Comparison of ENCODE assay signal across 18 cellular contexts in the genomic region with DNA sequence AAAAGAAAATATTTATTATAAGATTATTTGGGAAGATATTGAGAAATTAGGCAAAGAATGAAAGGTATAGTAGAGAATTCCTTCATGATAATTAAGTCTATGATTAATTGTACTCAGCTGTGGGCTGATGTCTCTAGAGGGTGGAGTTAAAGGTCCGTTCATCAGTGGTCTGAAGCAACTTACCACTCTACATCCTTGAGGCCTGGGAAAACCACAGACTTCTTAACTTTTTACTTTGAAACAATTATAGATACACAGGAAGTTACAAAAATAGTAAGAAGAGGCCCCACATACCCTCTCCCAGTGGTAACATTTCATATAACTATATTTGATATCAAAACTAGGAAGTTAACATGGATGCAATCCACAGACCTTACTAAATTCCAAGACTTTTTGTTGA.
"Had no signal": no experiment of that assay in that cellular context is flagged by ENCODE, and none has a peak within 500 bp of the region (broad histone marks: within the 10 kb centered on the region; RNA-seq: fewer than 3 reads in every experiment).

No MANE protein-coding gene starts in this region.

- H3K27ac Mint-ChIP-seq: activated CD8-positive, alpha-beta memory T cell treated with anti-CD3 and anti-CD28 coated beads, Interleukin-2, amount 10 ng/mL, durations not matched to agents 7 days and 5 days; activated naive CD4-positive, alpha-beta T cell treated with anti-CD3 and anti-CD28 coated beads, Interleukin-2, amount 10 ng/mL, durations not matched to agents 7 days and 5 days; endodermal cell; nephron progenitor cell; stimulated activated naive CD8-positive, alpha-beta T cell treated with anti-CD3 and anti-CD28 coated beads, Interleukin-15, amount 100 ng/mL, for 72 hours had no signal

- ATAC-seq: activated CD8-positive, alpha-beta memory T cell treated with anti-CD3 and anti-CD28 coated beads, Interleukin-2, amount 10 ng/mL, durations not matched to agents 7 days and 5 days; psoas muscle; stimulated activated naive CD8-positive, alpha-beta T cell treated with anti-CD3 and anti-CD28 coated beads, Interleukin-15, amount 100 ng/mL, for 72 hours had no signal

- FAIRE-seq: frontal cortex had no signal

- H3K36me3 ChIP-seq: adrenal gland, right lobe of liver, spleen, upper lobe of left lung had no signal

- H3K9me3 Mint-ChIP-seq: activated naive CD4-positive, alpha-beta T cell treated with anti-CD3 and anti-CD28 coated beads, Interleukin-2, amount 10 ng/mL, durations not matched to agents 7 days and 5 days; endodermal cell; nephron progenitor cell; stimulated activated naive CD8-positive, alpha-beta T cell treated with anti-CD3 and anti-CD28 coated beads, Interleukin-15, amount 100 ng/mL, for 72 hours had no signal

- DNase-seq: activated CD4-positive, alpha-beta T cell treated with anti-CD3 and anti-CD28 coated beads, Interleukin-2, amount 50 U/mL, for 4 hours; activated CD4-positive, CD25-positive, alpha-beta regulatory T cell treated with anti-CD3 and anti-CD28 coated beads, Interleukin-2, amount 50 U/mL, for 72 hours; activated CD8-positive, alpha-beta memory T cell treated with anti-CD3 and anti-CD28 coated beads, Interleukin-2, amount 10 ng/mL, durations not matched to agents 7 days and 5 days; activated naive CD4-positive, alpha-beta T cell treated with anti-CD3 and anti-CD28 coated beads, Interleukin-2, amount 10 ng/mL, durations not matched to agents 7 days and 5 days; activated T-cell treated with anti-CD3 and anti-CD28 coated beads, Interleukin-2, amount 50 U/mL, for 1 hour; adrenal gland; endodermal cell; head of caudate nucleus; nephron progenitor cell; psoas muscle; right lobe of liver; stimulated activated naive CD8-positive, alpha-beta T cell treated with anti-CD3 and anti-CD28 coated beads, Interleukin-15, amount 100 ng/mL, for 72 hours; T-helper 9 cell; testis; upper lobe of left lung had no signal

- H3K4me1 ChIP-seq: adrenal gland, psoas muscle, right lobe of liver, testis, upper lobe of left lung had no signal

- H3K27me3 ChIP-seq: adrenal gland, right lobe of liver, testis, upper lobe of left lung had no signal

- H3K27ac ChIP-seq: adrenal gland, dorsolateral prefrontal cortex, psoas muscle, right lobe of liver, spleen, testis, upper lobe of left lung had no signal

- H3K36me3 Mint-ChIP-seq: activated CD8-positive, alpha-beta memory T cell treated with anti-CD3 and anti-CD28 coated beads, Interleukin-2, amount 10 ng/mL, durations not matched to agents 7 days and 5 days; activated naive CD4-positive, alpha-beta T cell treated with anti-CD3 and anti-CD28 coated beads, Interleukin-2, amount 10 ng/mL, durations not matched to agents 7 days and 5 days had no signal

- H3K4me3 ChIP-seq: adrenal gland, dorsolateral prefrontal cortex, psoas muscle, right lobe of liver, spleen, testis, upper lobe of left lung had no signal

- H3K9me3 ChIP-seq: adrenal gland, psoas muscle, right lobe of liver, spleen, testis, upper lobe of left lung had no signal

- H3K4me3 Mint-ChIP-seq: activated CD8-positive, alpha-beta memory T cell treated with anti-CD3 and anti-CD28 coated beads, Interleukin-2, amount 10 ng/mL, durations not matched to agents 7 days and 5 days; activated naive CD4-positive, alpha-beta T cell treated with anti-CD3 and anti-CD28 coated beads, Interleukin-2, amount 10 ng/mL, durations not matched to agents 7 days and 5 days; endodermal cell; nephron progenitor cell; stimulated activated naive CD8-positive, alpha-beta T cell treated with anti-CD3 and anti-CD28 coated beads, Interleukin-15, amount 100 ng/mL, for 72 hours had no signal

- H3K4me1 Mint-ChIP-seq: stimulated activated naive CD8-positive, alpha-beta T cell treated with anti-CD3 and anti-CD28 coated beads, Interleukin-15, amount 100 ng/mL, for 72 hours had no signal
